ENCODE assay signal across 19 cellular contexts in the genomic region with DNA sequence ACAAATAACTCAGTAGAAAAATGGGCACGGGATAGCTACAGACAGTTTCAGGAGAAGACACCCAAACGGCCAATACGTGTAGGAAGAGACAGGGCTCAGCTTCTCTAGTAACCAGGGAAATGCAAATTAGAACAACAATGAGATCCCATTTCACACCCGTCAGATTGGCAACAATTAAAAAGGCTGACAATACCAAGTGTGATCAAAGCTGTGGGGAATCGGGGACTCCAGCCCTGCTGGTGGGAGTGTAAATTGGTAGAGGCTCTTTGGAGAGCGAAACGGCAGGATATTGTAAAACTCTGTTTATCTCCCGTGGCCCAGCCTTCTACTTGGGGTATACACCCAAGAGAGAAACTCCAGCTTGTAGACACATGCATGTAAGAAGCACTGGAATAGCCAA. TPM values are rescaled to one million over a fixed set of nuclear protein-coding genes. Genes with fewer than 3 reads are reported as not detected.
DNase-seq lines count a peak whose midpoint lies in the region; ATAC-seq and TF ChIP-seq lines count a peak whose summit lies in the region.
"Had no signal": no experiment of that assay in that cellular context is flagged by ENCODE, and none has a peak within 500 bp of the region (broad histone marks: within the 10 kb centered on the region; RNA-seq: fewer than 3 reads in every experiment).

No MANE protein-coding gene starts in this region.

- H3K27me3 ChIP-seq in adipocyte (replicated peaks; ENCODE audit: control insufficient read depth, insufficient read depth, low read length): peaks cover 11% of the 10 kb centered on the region
- H3K27me3 ChIP-seq in esophagus squamous epithelium: peaks cover 0 to 19% (median 0%) of the 10 kb centered on the region in 4 donors
- no peaks in the 10 kb centered on the region for H3K27me3 ChIP-seq in suprapubic skin
- no peaks in the 10 kb centered on the region for H3K27me3 ChIP-seq in aorta (ENCODE audit: control insufficient read depth in 1 of 2, insufficient read depth in 2 of 2, low read length in 1 of 2)

- intact Hi-C loops in esophagus squamous epithelium (cut with DNase I) (no loop called here), aorta (cut with DNase I) (no loop called here)

- H3K27ac ChIP-seq in esophagus squamous epithelium (peak overlapping the region in 3 of 4 donors; percentile 7 to 60 (median 26)), suprapubic skin (peak overlapping the region; percentile 2), aorta (ENCODE audit: low read depth in 1 of 2, low read length in 2 of 2) (no peak overlapping the region)
- H3K27ac ChIP-seq: 22Rv1 had no signal

- H3K9me3 ChIP-seq in adipocyte (ENCODE audit: control insufficient read depth, low read length) (no peaks in the 10 kb centered on the region), esophagus squamous epithelium (no peaks in the 10 kb centered on the region), suprapubic skin (no peaks in the 10 kb centered on the region), aorta (ENCODE audit: control insufficient read depth, low read length) (no peaks in the 10 kb centered on the region)

- WGBS in esophagus squamous epithelium, 2 donors: 46 to 52% methylated on average over 8 of the region's 8 CpGs
- 47% methylated on average over 8 of the region's 8 CpGs for WGBS in suprapubic skin
- WGBS in aorta, 2 donors: 49 to 52% methylated on average over 8 of the region's 8 CpGs

- peak overlapping the region; percentile 12 for H3K9ac ChIP-seq in adipocyte (ENCODE audit: low read length)

- H3K4me1 ChIP-seq in adipocyte (ENCODE audit: control insufficient read depth, insufficient read depth, low read length) (peaks cover 18% of the 10 kb centered on the region), esophagus squamous epithelium (peaks cover 0 to 70% (median 6%) of the 10 kb centered on the region in 3 donors), suprapubic skin (peaks cover under 1% of the 10 kb centered on the region), aorta (ENCODE audit: control insufficient read depth in 1 of 2, insufficient read depth in 2 of 2, low read length in 2 of 2) (no peaks in the 10 kb centered on the region)

- TF ChIP-seq EP300 in suprapubic skin (IDR thresholded peaks at IDR 0.05): no peak

- H3K36me3 ChIP-seq in adipocyte (ENCODE audit: control insufficient read depth, insufficient read depth, low read length, severe bottlenecking) (no peaks in the 10 kb centered on the region), esophagus squamous epithelium (peaks cover 0 to 3% (median 0%) of the 10 kb centered on the region in 3 donors), suprapubic skin (no peaks in the 10 kb centered on the region), aorta (ENCODE audit: control insufficient read depth in 1 of 2, insufficient read depth in 2 of 2, low read length in 1 of 2) (no peaks in the 10 kb centered on the region)

- H3K4me3 ChIP-seq in adipocyte (ENCODE audit: low read length) (no peak overlapping the region), esophagus squamous epithelium (no peak overlapping the region), suprapubic skin (no peak overlapping the region), aorta (ENCODE audit: low read length in 2 of 2) (no peak overlapping the region)

- TF ChIP-seq POLR2A in esophagus squamous epithelium (IDR thresholded peaks at IDR 0.05) (no peak), suprapubic skin (IDR thresholded peaks at IDR 0.05) (no peak)

- TF ChIP-seq CTCF in esophagus squamous epithelium (IDR thresholded peaks at IDR 0.05) (no peak), suprapubic skin (IDR thresholded peaks at IDR 0.05) (no peak)

- DNase-seq in NCI-H146 treated with DMSO at 0.1 percent for 48 hours (lab: John Stamatoyannopoulos, UW; ENCODE audit: unreplicated experiment) (peak; percentile 4), NCI-H146 (lab: John Stamatoyannopoulos, UW) (no peak), adipocyte (ENCODE audit: low read depth) (no peak), esophagus squamous epithelium (lab: John Stamatoyannopoulos, UW) (no peak), suprapubic skin (ENCODE audit: low spot score in 2 of 2) (no peak), DMS79 (lab: John Stamatoyannopoulos, UW) (no peak), aorta (no peak)
- DNase-seq: AML-193, DND-41, HCEC 1CT, MM.1S, NCI-H1092, NCI-H1436 treated with DMSO at 0.1 percent for 48 hours, NCI-H2081, NCI-H510A had no signal

- ATAC-seq in HG02571 (IDR thresholded peaks at IDR 0.05; ENCODE audit: unreplicated experiment) (no peak), aorta (ENCODE audit: low FRiP score) (no peak)

RNA-seq across cellular contexts. Expression of gene MYBBP1A, which starts 27.6 kb away (rescaled TPM):
- total RNA-seq in esophagus squamous epithelium (10 to 100 TPM; 32.4 to 70.0 (median 54.4) TPM), suprapubic skin (100 to 1,000 TPM in 1 of 4 donors, 10 to 100 TPM in 3; 73.4 to 127 (median 83.8) TPM), aorta (10 to 100 TPM; 35.2 to 36.6 TPM)
- 10 to 100 TPM in 1 of 2 donors, 1 to 10 TPM in 1; 8.0 to 37.6 TPM for polyA plus RNA-seq in aorta

RNA-seq across cellular contexts. Expression of gene SPNS2, which starts 28.9 kb away (rescaled TPM):
- total RNA-seq in esophagus squamous epithelium (10 to 100 TPM; 36.8 to 66.6 (median 47.6) TPM), suprapubic skin (10 to 100 TPM; 25.1 to 76.3 (median 49.6) TPM), aorta (10 to 100 TPM; 31.3 to 56.2 TPM)
- polyA plus RNA-seq in aorta: 1 to 10 TPM; 2.3 to 3.1 TPM

RNA-seq across cellular contexts. Expression of gene GGT6, which starts 32.8 kb away (rescaled TPM):
- 100 to 1,000 TPM in 1 of 4 donors, 10 to 100 TPM in 3; 46.0 to 141 (median 68.5) TPM for total RNA-seq in esophagus squamous epithelium
- 100 to 1,000 TPM in 3 of 4 donors, 10 to 100 TPM in 1; 64.6 to 187 (median 134) TPM for total RNA-seq in suprapubic skin
- not detected for total RNA-seq in aorta
- polyA plus RNA-seq in aorta: 1 to 10 TPM in 1 of 2 donors, not detected in 1; 3.5 TPM
- total RNA-seq: LHCN-M2, SK-MEL-5 had no signal

RNA-seq across cellular contexts. Expression of gene SMTNL2, which starts 56.8 kb away (rescaled TPM):
- total RNA-seq in esophagus squamous epithelium (under 1 TPM; 0.41 to 0.76 (median 0.69) TPM), suprapubic skin (1 to 10 TPM in 1 of 4 donors, under 1 TPM in 2, not detected in 1; 0.64 to 1.3 (median 0.81) TPM), aorta (1 to 10 TPM in 1 of 2 donors, under 1 TPM in 1; 0.49 to 1.7 TPM)
- polyA plus RNA-seq in aorta: not detected
- total RNA-seq: LHCN-M2 had no signal

Comparison
In these comparisons a context has a peak if more than half of its experiments do, and no peak if none do; other contexts are left out.
1. H3K27ac ChIP-seq: peak in esophagus squamous epithelium (3 of 4) and suprapubic skin (single experiment); none in aorta (0 of 2).
2. RNA of gene GGT6, which starts 32.8 kb away (total RNA-seq): 64.6 to 187 TPM in suprapubic skin and 46.0 to 141 TPM in esophagus squamous epithelium; not detected in aorta; every median in the first group is over 10 times any median in the second.